21 cellular contexts compared by ENCODE assay signal in genomic region chr6:85455627-85456026, GRCh38. TPM values are rescaled to one million over a fixed set of nuclear protein-coding genes. Genes with fewer than 3 reads are reported as not detected.
DNase-seq lines count a peak whose midpoint lies in the region; ATAC-seq and TF ChIP-seq lines count a peak whose summit lies in the region.
"Had no signal": no experiment of that assay in that cellular context is flagged by ENCODE, and none has a peak within 500 bp of the region (broad histone marks: within the 10 kb centered on the region; RNA-seq: fewer than 3 reads in every experiment).

No MANE protein-coding gene starts in this region.

- peak overlapping the region in 3 of 4 donors; percentile 27 to 64 (median 56) for H3K4me3 Mint-ChIP-seq in IgD-negative memory B cell
- H3K4me3 Mint-ChIP-seq in activated T-helper 1 cell treated with anti-CD3 and anti-CD28 coated beads, Interleukin-12 subunit alpha, Interleukin-12 subunit beta, Interleukin-2, Interleukin-4 antibody, amounts not matched to agents 30 ng/mL and 10 ng/mL and 1 ng/mL, durations not matched to agents 14 hours and 24 hours and 36 hours, result peak overlapping the region; percentile 9
- H3K4me3 Mint-ChIP-seq: brain, natural killer cell had no signal

- H4K20me1 ChIP-seq in osteoblast (ENCODE audit: insufficient read depth, low read length), result peaks cover 41% of the 10 kb centered on the region

- H3K36me3 Mint-ChIP-seq in IgD-negative memory B cell, result peaks cover 2% of the 10 kb centered on the region
- H3K36me3 Mint-ChIP-seq in activated T-helper 1 cell treated with anti-CD3 and anti-CD28 coated beads, Interleukin-12 subunit alpha, Interleukin-12 subunit beta, Interleukin-2, Interleukin-4 antibody, amounts not matched to agents 30 ng/mL and 10 ng/mL and 1 ng/mL, durations not matched to agents 14 hours and 24 hours and 36 hours (ENCODE audit: low read depth), result peaks cover 18% of the 10 kb centered on the region
- H3K36me3 Mint-ChIP-seq: brain, CD14-positive monocyte had no signal

- no peaks in the 10 kb centered on the region for H3K27me3 ChIP-seq in BE2C
- H3K27me3 ChIP-seq in osteoblast (ENCODE audit: insufficient read depth, low read length), result no peaks in the 10 kb centered on the region

- no peak overlapping the region for H2AFZ ChIP-seq in osteoblast (ENCODE audit: low read length)

- no peak for ATAC-seq in HG02610 (IDR thresholded peaks at IDR 0.05; ENCODE audit: unreplicated experiment)
- ATAC-seq: left ventricle myocardium superior, natural killer cell had no signal

- peak overlapping the region in 1 of 3 donors; percentile 50 for H3K27ac Mint-ChIP-seq in IgD-negative memory B cell
- H3K27ac Mint-ChIP-seq in activated T-helper 1 cell treated with anti-CD3 and anti-CD28 coated beads, Interleukin-12 subunit alpha, Interleukin-12 subunit beta, Interleukin-2, Interleukin-4 antibody, amounts not matched to agents 30 ng/mL and 10 ng/mL and 1 ng/mL, durations not matched to agents 14 hours and 24 hours and 36 hours, result peak overlapping the region; percentile 11
- H3K27ac Mint-ChIP-seq: brain, CD14-positive monocyte, natural killer cell had no signal

- H3K4me2 ChIP-seq in osteoblast (ENCODE audit: insufficient read depth, low read length), result peak overlapping the region; percentile 30

- peak overlapping the region; percentile 34 for H3K27ac ChIP-seq in osteoblast (ENCODE audit: low read depth, low read length)
- H3K27ac ChIP-seq: HL-60, WERI-Rb-1 had no signal

- peaks cover 94% of the 10 kb centered on the region for H3K79me2 ChIP-seq in osteoblast (ENCODE audit: insufficient read depth, low read length)

- peaks cover 24% of the 10 kb centered on the region for H3K27me3 Mint-ChIP-seq in IgD-negative memory B cell
- H3K27me3 Mint-ChIP-seq in activated T-helper 1 cell treated with anti-CD3 and anti-CD28 coated beads, Interleukin-12 subunit alpha, Interleukin-12 subunit beta, Interleukin-2, Interleukin-4 antibody, amounts not matched to agents 30 ng/mL and 10 ng/mL and 1 ng/mL, durations not matched to agents 14 hours and 24 hours and 36 hours (ENCODE audit: insufficient read depth), result peaks cover 10% of the 10 kb centered on the region

- no peak for TF ChIP-seq CTCF in BE2C (IDR thresholded peaks at IDR 0.05; ENCODE audit: low read depth, low read length)
- TF ChIP-seq CTCF in osteoblast (IDR thresholded peaks at IDR 0.05; ENCODE audit: extremely low read depth, low read depth, low read length), result no peak
- no peak for TF ChIP-seq CTCF in GM20000 (IDR thresholded peaks at IDR 0.05; ENCODE audit: extremely low read depth, missing control alignments)

- H3K4me3 ChIP-seq in BE2C (ENCODE audit: low read depth, low read length) (no peak overlapping the region), osteoblast (ENCODE audit: insufficient read depth, low read length) (no peak overlapping the region)

- H3K4me1 ChIP-seq in BE2C (peaks cover 27% of the 10 kb centered on the region), osteoblast (ENCODE audit: insufficient read depth, low read length) (peaks cover 75% of the 10 kb centered on the region)

- H3K4me1 Mint-ChIP-seq in IgD-negative memory B cell, result peaks cover 68 to 85% (median 74%) of the 10 kb centered on the region in 3 donors
- H3K4me1 Mint-ChIP-seq in activated T-helper 1 cell treated with anti-CD3 and anti-CD28 coated beads, Interleukin-12 subunit alpha, Interleukin-12 subunit beta, Interleukin-2, Interleukin-4 antibody, amounts not matched to agents 30 ng/mL and 10 ng/mL and 1 ng/mL, durations not matched to agents 14 hours and 24 hours and 36 hours (ENCODE audit: low read depth), result peaks cover 89% of the 10 kb centered on the region

- H3K9me3 ChIP-seq in BE2C, result no peaks in the 10 kb centered on the region
- no peaks in the 10 kb centered on the region for H3K9me3 ChIP-seq in osteoblast (ENCODE audit: low read depth, low read length)

- intact Hi-C loops in activated T-helper 1 cell treated with anti-CD3 and anti-CD28 coated beads, Interleukin-12 subunit alpha, Interleukin-12 subunit beta, Interleukin-2, Interleukin-4 antibody, amounts not matched to agents 30 ng/mL and 10 ng/mL and 1 ng/mL, durations not matched to agents 14 hours and 24 hours and 36 hours (cut with micrococcal nuclease), result no loop called here

- no peaks in the 10 kb centered on the region for H3K9me3 Mint-ChIP-seq in IgD-negative memory B cell
- H3K9me3 Mint-ChIP-seq in activated T-helper 1 cell treated with anti-CD3 and anti-CD28 coated beads, Interleukin-12 subunit alpha, Interleukin-12 subunit beta, Interleukin-2, Interleukin-4 antibody, amounts not matched to agents 30 ng/mL and 10 ng/mL and 1 ng/mL, durations not matched to agents 14 hours and 24 hours and 36 hours, result no peaks in the 10 kb centered on the region
- H3K9me3 Mint-ChIP-seq: natural killer cell had no signal

- H3K36me3 ChIP-seq in BE2C, result no peaks in the 10 kb centered on the region
- peaks cover 32% of the 10 kb centered on the region for H3K36me3 ChIP-seq in osteoblast (ENCODE audit: insufficient read depth, low read length)
- H3K36me3 ChIP-seq: WERI-Rb-1 had no signal

- DNase-seq in BE2C, result peak; percentile 45
- DNase-seq in activated T-helper 1 cell treated with anti-CD3 and anti-CD28 coated beads, Interleukin-12 subunit alpha, Interleukin-12 subunit beta, Interleukin-2, Interleukin-4 antibody, amounts not matched to agents 30 ng/mL and 10 ng/mL and 1 ng/mL, durations not matched to agents 14 hours and 24 hours and 36 hours (ENCODE audit: low spot score), result no peak
- DNase-seq in osteoblast (ENCODE audit: insufficient read length, low spot score, missing footprints), result no peak
- no peak for DNase-seq in activated CD4-positive, CD25-positive, alpha-beta regulatory T cell (lab: John Stamatoyannopoulos, UW)
- DNase-seq in GM20000 (ENCODE audit: low spot score), result no peak
- DNase-seq: activated CD8-positive, alpha-beta memory T cell treated with anti-CD3 and anti-CD28 coated beads, Interleukin-2, amount 50 U/mL, for 4 hours; activated gamma-delta T cell; cerebellar nuclear complex; left ventricle myocardium superior; midbrain; natural killer cell; NCI-H1694; retina; Right ventricle myocardium superior; T-helper 9 cell; WERI-Rb-1 had no signal

RNA-seq across cellular contexts. Expression of gene NT5E, which starts 5.7 kb away (rescaled TPM):
- 6.8 TPM for polyA plus RNA-seq in BE2C (2012; ENCODE audit: insufficient read depth, insufficient read length, low read depth)
- 118 TPM for polyA plus RNA-seq in IgD-negative memory B cell
- 12.5 and 15.2 TPM in 2 replicates for total RNA-seq in activated T-helper 1 cell treated with anti-CD3 and anti-CD28 coated beads, Interleukin-12 subunit alpha, Interleukin-12 subunit beta, Interleukin-2, Interleukin-4 antibody, amounts not matched to agents 30 ng/mL and 10 ng/mL and 1 ng/mL, durations not matched to agents 14 hours and 24 hours and 36 hours
- total RNA-seq in osteoblast, result 219 and 280 TPM in 2 replicates

Comparison
In these comparisons a context has a peak if more than half of its experiments do, and no peak if none do; other contexts are left out.
1. RNA of gene NT5E, which starts 5.7 kb away (total RNA-seq): 219 to 280 TPM in osteoblast; 12.5 to 15.2 TPM in activated T-helper 1 cell treated with anti-CD3 and anti-CD28 coated beads, Interleukin-12 subunit alpha, Interleukin-12 subunit beta, Interleukin-2, Interleukin-4 antibody, amounts not matched to agents 30 ng/mL and 10 ng/mL and 1 ng/mL, durations not matched to agents 14 hours and 24 hours and 36 hours; every median in the first group is over 10 times any median in the second.